Comparison of ENCODE assay signal across 8 cellular contexts in the genomic region with DNA sequence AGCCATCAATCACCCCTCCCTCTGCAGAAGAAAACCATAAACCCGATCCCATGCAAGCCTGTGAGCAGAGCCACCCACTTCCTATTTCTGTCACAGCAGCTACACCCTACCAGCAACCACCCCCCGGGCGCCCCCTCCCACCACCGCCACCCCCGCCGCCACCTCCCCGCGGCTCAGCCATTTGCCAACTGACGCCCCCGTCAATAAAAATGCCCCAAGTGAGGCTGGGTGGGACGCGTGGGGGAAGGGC. TPM values are rescaled to one million over a fixed set of nuclear protein-coding genes. Genes with fewer than 3 reads are reported as not detected.
DNase-seq lines count a peak whose midpoint lies in the region; ATAC-seq and TF ChIP-seq lines count a peak whose summit lies in the region.

No MANE protein-coding gene starts in this region.

- no peaks in the 10 kb centered on the region for H3K27me3 Mint-ChIP-seq in T-helper 17 cell

- DNase-seq in stimulated activated CD4-positive, alpha-beta T cell treated with anti-CD3 and anti-CD28 coated beads, Interleukin-1b, Interleukin-23, amount 100 ng/mL, for 4 hours (ENCODE audit: low read depth in 2 of 2) = peak; percentile 11 to 28
- no peak for DNase-seq in stimulated activated CD4-positive, alpha-beta T cell treated with anti-CD3 and anti-CD28 coated beads, Interleukin-2, amount 100 ng/mL, for 48 hours
- DNase-seq in T-helper 17 cell (peak; percentile 6 to 57 (median 50)), choroid plexus epithelial cell (ENCODE audit: low read depth) (no peak), mucosa of descending colon (peak in 1 of 3 donors; percentile 66), NAMALWA (ENCODE audit: low spot score) (no peak), SK-N-DZ (ENCODE audit: low spot score) (no peak)

- H3K4me3 ChIP-seq in choroid plexus epithelial cell (ENCODE audit: low read depth, low read length) = peak overlapping the region; percentile 87
- peak overlapping the region; percentile 77 for H3K4me3 ChIP-seq in mucosa of descending colon

- no peaks in the 10 kb centered on the region for H3K36me3 ChIP-seq in mucosa of descending colon (ENCODE audit: low read depth)

- H3K27ac Mint-ChIP-seq in T-helper 17 cell = peak overlapping the region; percentile 94

- H3K9me3 ChIP-seq in T-helper 17 cell (ENCODE audit: control insufficient read depth, low read length, poor library complexity, severe bottlenecking) = no peaks in the 10 kb centered on the region
- no peaks in the 10 kb centered on the region for H3K9me3 ChIP-seq in mucosa of descending colon

- TF ChIP-seq CTCF in choroid plexus epithelial cell (conservative IDR thresholded peaks at IDR 0.05; ENCODE audit: low read depth, low read length) (no peak), mucosa of descending colon (IDR thresholded peaks at IDR 0.05) (no peak)

- intact Hi-C loops in mucosa of descending colon (cut with DNase I, micrococcal nuclease) = loop anchor here in 1 of 2 donors (5.0 kb wide), 1 partner anchor 164 kb away; no protein-coding TSS in a partner anchor

- peak overlapping the region; percentile 97 for H3K4me3 Mint-ChIP-seq in T-helper 17 cell

- H3K4me1 Mint-ChIP-seq in T-helper 17 cell = peaks cover 36% of the 10 kb centered on the region

- ATAC-seq in T-helper 17 cell (peak; percentile 12), mucosa of descending colon (no peak), GM18517 (IDR thresholded peaks at IDR 0.05; ENCODE audit: unreplicated experiment) (no peak)

- H3K4me1 ChIP-seq in mucosa of descending colon (ENCODE audit: low read depth) = peaks cover 19% of the 10 kb centered on the region

- peaks cover 6% of the 10 kb centered on the region for H3K36me3 Mint-ChIP-seq in T-helper 17 cell (ENCODE audit: low read depth)

RNA-seq across cellular contexts. Expression of a gene that starts 1.1 kb away (rescaled TPM):
- total RNA-seq in T-helper 17 cell (10 to 100 TPM; 28.4 to 36.9 TPM), mucosa of descending colon (10 to 100 TPM; 38.3 to 47.6 (median 40.4) TPM)
- polyA plus RNA-seq in SK-N-DZ (2014; cell fraction: cytosol; rRNA removed) = 20.1 and 20.9 TPM in 2 replicates
- polyA plus RNA-seq in SK-N-DZ (2014; cell fraction: nucleus; rRNA removed) = 15.6 and 17.6 TPM in 2 replicates

Comparison
In these comparisons a context has a peak if more than half of its experiments do, and no peak if none do; other contexts are left out.
1. DNase-seq: peak in stimulated activated CD4-positive, alpha-beta T cell treated with anti-CD3 and anti-CD28 coated beads, Interleukin-1b, Interleukin-23, amount 100 ng/mL, for 4 hours (2 of 2) and T-helper 17 cell (3 of 3); none in stimulated activated CD4-positive, alpha-beta T cell treated with anti-CD3 and anti-CD28 coated beads, Interleukin-2, amount 100 ng/mL, for 48 hours (0 of 2), choroid plexus epithelial cell (single experiment), NAMALWA (single experiment) and SK-N-DZ (single experiment).